ENCODE assay signal across 8 cellular contexts in the genomic region with DNA sequence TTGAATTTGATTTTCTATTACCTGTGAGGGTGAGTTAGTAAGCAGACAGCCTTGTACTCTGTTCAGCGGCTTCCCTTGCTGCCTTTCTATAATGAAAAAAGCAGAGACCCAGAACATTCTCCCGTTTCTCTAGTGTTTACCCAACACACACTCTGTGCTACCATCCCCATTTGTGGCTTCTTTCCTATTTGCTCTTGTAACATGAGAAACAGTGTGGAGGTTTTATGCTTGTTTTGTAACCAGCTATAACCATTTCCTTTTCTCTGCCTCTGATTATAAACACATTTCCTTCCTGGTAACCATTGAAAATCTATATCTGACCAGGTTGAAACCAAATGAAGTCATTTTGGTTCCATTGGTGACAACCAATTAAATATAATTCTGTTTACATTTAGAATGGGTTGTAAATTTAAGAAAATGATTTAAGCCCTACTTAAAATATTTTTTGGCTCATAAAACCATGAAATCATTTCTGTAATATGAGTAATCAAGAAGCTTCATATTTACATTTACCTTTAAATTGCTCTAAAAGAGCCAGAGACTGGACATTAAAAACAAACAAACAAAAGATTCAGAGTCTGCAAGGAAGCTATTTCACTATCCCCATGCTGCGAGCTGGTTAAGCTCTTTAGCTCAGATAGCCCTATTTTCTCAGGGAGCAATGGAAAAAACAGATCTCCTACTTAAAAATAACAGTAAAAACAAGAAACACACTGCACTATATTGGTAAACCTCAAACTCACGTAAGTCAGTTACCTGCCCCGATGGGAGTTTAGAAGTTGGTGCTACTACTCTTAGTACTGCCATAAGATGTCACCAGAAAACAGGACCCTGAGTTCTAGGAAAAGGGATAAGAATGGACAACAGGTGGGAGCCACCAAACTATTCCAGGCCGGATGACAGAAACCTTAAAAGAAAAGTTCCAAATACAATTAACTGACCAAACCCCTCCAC.
A peak's percentile ranks its signal among the peaks of the same experiment; 100 is the strongest.
DNase-seq lines count a peak whose midpoint lies in the region; ATAC-seq and TF ChIP-seq lines count a peak whose summit lies in the region.

No MANE protein-coding gene starts in this region.

- ATAC-seq in GM21390 (IDR thresholded peaks at IDR 0.05; ENCODE audit: unreplicated experiment) (peak; percentile 38), psoas muscle (peak in 2 of 4 donors; percentile 34 to 35), HG03139 (IDR thresholded peaks at IDR 0.05; ENCODE audit: unreplicated experiment) (no peak), HG02642 (IDR thresholded peaks at IDR 0.05; ENCODE audit: poor library complexity, unreplicated experiment) (no peak), GM21576 (IDR thresholded peaks at IDR 0.05; ENCODE audit: unreplicated experiment) (no peak)

- H3K4me3 ChIP-seq in psoas muscle = peak overlapping the region; percentile 3
- no peak overlapping the region for H3K4me3 ChIP-seq in esophagus squamous epithelium

- H3K36me3 ChIP-seq in psoas muscle (ENCODE audit: insufficient read depth in 1 of 2, low read depth in 1 of 2) (no peaks in the 10 kb centered on the region), esophagus squamous epithelium (no peaks in the 10 kb centered on the region)

- H3K27me3 ChIP-seq in psoas muscle (ENCODE audit: insufficient read depth in 3 of 3, low read length in 2 of 3) (no peaks in the 10 kb centered on the region), esophagus squamous epithelium (no peaks in the 10 kb centered on the region)

- DNase-seq in NCI-H128 (lab: John Stamatoyannopoulos, UW; ENCODE audit: unreplicated experiment) (peak; percentile 73), brain pericyte (ENCODE audit: low read depth, low spot score) (peak; percentile 57), psoas muscle (no peak), esophagus squamous epithelium (lab: John Stamatoyannopoulos, UW) (no peak)

- intact Hi-C loops in psoas muscle (cut with DNase I) = loop anchor here in 1 of 2 donors (10.0 kb wide), 1 partner anchor 249 kb away; no protein-coding TSS in a partner anchor
- intact Hi-C loops in esophagus squamous epithelium (cut with DNase I) = no loop called here

- H3K27ac ChIP-seq in psoas muscle (peak overlapping the region; percentile 74), esophagus squamous epithelium (no peak overlapping the region)

- H3K4me1 ChIP-seq in psoas muscle (peaks cover 31% of the 10 kb centered on the region), esophagus squamous epithelium (peaks cover 11 to 50% (median 13%) of the 10 kb centered on the region in 3 donors)

- TF ChIP-seq CTCF in psoas muscle (IDR thresholded peaks at IDR 0.05) = no peak
- TF ChIP-seq CTCF in esophagus squamous epithelium (IDR thresholded peaks at IDR 0.05) = no peak

- no peaks in the 10 kb centered on the region for H3K9me3 ChIP-seq in psoas muscle
- H3K9me3 ChIP-seq in esophagus squamous epithelium = no peaks in the 10 kb centered on the region

- TF ChIP-seq POLR2A in esophagus squamous epithelium (IDR thresholded peaks at IDR 0.05) = no peak

- 41 to 50% (median 48%) methylated on average over 6 of the region's 6 CpGs for WGBS in psoas muscle, 3 donors
- 69 to 71% methylated on average over 6 of the region's 6 CpGs for WGBS in esophagus squamous epithelium, 2 donors

Comparison
In these comparisons a context has a peak if more than half of its experiments do, and no peak if none do; other contexts are left out.
1. DNase-seq: peak in NCI-H128 (single experiment) and brain pericyte (single experiment); none in psoas muscle (0 of 2) and esophagus squamous epithelium (single experiment).